ENCODE assay signal across 12 cellular contexts in genomic region chrX:24702362-24703184, GRCh38. TPM values are rescaled to one million over a fixed set of nuclear protein-coding genes. Genes with fewer than 3 reads are reported as not detected.
DNase-seq lines count a peak whose midpoint lies in the region; ATAC-seq lines count a peak whose summit lies in the region.
"Had no signal": no experiment of that assay in that cellular context is flagged by ENCODE, and none has a peak within 500 bp of the region (broad histone marks: within the 10 kb centered on the region; RNA-seq: fewer than 3 reads in every experiment).

No MANE protein-coding gene starts in this region.

- H3K4me1 ChIP-seq in CD8-positive, alpha-beta memory T cell (ENCODE audit: insufficient read depth, low read length) = no peaks in the 10 kb centered on the region

- H3K27ac Mint-ChIP-seq in CD8-positive, alpha-beta memory T cell = no peak overlapping the region
- H3K27ac Mint-ChIP-seq: activated naive CD8-positive, alpha-beta T cell treated with anti-CD3 and anti-CD28 coated beads, Interleukin-2, amount 10 ng/mL, durations not matched to agents 7 days and 5 days; effector memory CD8-positive, alpha-beta T cell had no signal

- CTCF ChIA-PET in CD8-positive, alpha-beta memory T cell (lab: Charles Lee) = no interaction called here

- H3K9me3 Mint-ChIP-seq in CD8-positive, alpha-beta memory T cell = no peaks in the 10 kb centered on the region
- H3K9me3 Mint-ChIP-seq: activated naive CD8-positive, alpha-beta T cell treated with anti-CD3 and anti-CD28 coated beads, Interleukin-2, amount 10 ng/mL, durations not matched to agents 7 days and 5 days; effector memory CD8-positive, alpha-beta T cell had no signal

- no peaks in the 10 kb centered on the region for H3K9me3 ChIP-seq in CD8-positive, alpha-beta memory T cell (ENCODE audit: low read length)

- H3K36me3 Mint-ChIP-seq in CD8-positive, alpha-beta memory T cell = peaks cover 0 to 53% (median 5%) of the 10 kb centered on the region in 3 donors

- H3K27me3 Mint-ChIP-seq in CD8-positive, alpha-beta memory T cell = peaks cover 0 to 5% of the 10 kb centered on the region in 2 donors
- H3K27me3 Mint-ChIP-seq: activated naive CD8-positive, alpha-beta T cell treated with anti-CD3 and anti-CD28 coated beads, Interleukin-2, amount 10 ng/mL, durations not matched to agents 7 days and 5 days; effector memory CD8-positive, alpha-beta T cell had no signal

- no peaks in the 10 kb centered on the region for H3K27me3 ChIP-seq in CD8-positive, alpha-beta memory T cell (ENCODE audit: insufficient read depth, low read length, poor library complexity, severe bottlenecking)

- ATAC-seq in GM18519 (IDR thresholded peaks at IDR 0.05; ENCODE audit: low FRiP score, unreplicated experiment) = peak; percentile 88
- peak; percentile 100 for ATAC-seq in GM19452 (IDR thresholded peaks at IDR 0.05; ENCODE audit: unreplicated experiment)
- peak; percentile 99 for ATAC-seq in HG02885 (IDR thresholded peaks at IDR 0.05; ENCODE audit: poor library complexity, unreplicated experiment)
- ATAC-seq in HG03575 (IDR thresholded peaks at IDR 0.05; ENCODE audit: extremely low read depth, insufficient number of reproducible peaks, low FRiP score, unreplicated experiment) = peak; percentile 95
- ATAC-seq: effector memory CD8-positive, alpha-beta T cell had no signal

- no peak for DNase-seq in NCI-H1694 treated with DMSO at 0.1 percent for 48 hours (lab: John Stamatoyannopoulos, UW)
- no peak for DNase-seq in CD8-positive, alpha-beta memory T cell
- DNase-seq in UCSD-AML1 (lab: John Stamatoyannopoulos, UW; ENCODE audit: unreplicated experiment) = no peak
- DNase-seq in inferior parietal cortex (ENCODE audit: extremely low spot score) = no peak
- DNase-seq: activated naive CD8-positive, alpha-beta T cell treated with anti-CD3 and anti-CD28 coated beads, Interleukin-2, amount 10 ng/mL, durations not matched to agents 7 days and 5 days; DND-41; effector memory CD8-positive, alpha-beta T cell; NCI-H1417 had no signal

- H3K4me1 Mint-ChIP-seq in CD8-positive, alpha-beta memory T cell = no peaks in the 10 kb centered on the region

- H3K4me3 Mint-ChIP-seq in CD8-positive, alpha-beta memory T cell = no peak overlapping the region
- H3K4me3 Mint-ChIP-seq: activated naive CD8-positive, alpha-beta T cell treated with anti-CD3 and anti-CD28 coated beads, Interleukin-2, amount 10 ng/mL, durations not matched to agents 7 days and 5 days; effector memory CD8-positive, alpha-beta T cell had no signal

- no peak overlapping the region for H3K4me3 ChIP-seq in CD8-positive, alpha-beta memory T cell (ENCODE audit: low read length)

- H3K27ac ChIP-seq in CD8-positive, alpha-beta memory T cell (ENCODE audit: low read depth, low read length) = no peak overlapping the region

- POLR2A ChIA-PET in CD8-positive, alpha-beta memory T cell (lab: Charles Lee) = no interaction called here

- H3K36me3 ChIP-seq in CD8-positive, alpha-beta memory T cell (ENCODE audit: insufficient read depth, low read length) = no peaks in the 10 kb centered on the region

RNA-seq across cellular contexts. Expression of gene POLA1, which starts 8.9 kb away (rescaled TPM):
- 10 to 100 TPM; 42.5 to 43.1 TPM for total RNA-seq in CD8-positive, alpha-beta memory T cell
- polyA plus RNA-seq in CD8-positive, alpha-beta memory T cell = 6.2 TPM

RNA-seq across cellular contexts. Expression of gene PCYT1B, which starts 55.4 kb away (rescaled TPM):
- total RNA-seq in CD8-positive, alpha-beta memory T cell = not detected
- polyA plus RNA-seq in CD8-positive, alpha-beta memory T cell = not detected
